Comparison of ENCODE assay signal across 8 cellular contexts in the genomic region with DNA sequence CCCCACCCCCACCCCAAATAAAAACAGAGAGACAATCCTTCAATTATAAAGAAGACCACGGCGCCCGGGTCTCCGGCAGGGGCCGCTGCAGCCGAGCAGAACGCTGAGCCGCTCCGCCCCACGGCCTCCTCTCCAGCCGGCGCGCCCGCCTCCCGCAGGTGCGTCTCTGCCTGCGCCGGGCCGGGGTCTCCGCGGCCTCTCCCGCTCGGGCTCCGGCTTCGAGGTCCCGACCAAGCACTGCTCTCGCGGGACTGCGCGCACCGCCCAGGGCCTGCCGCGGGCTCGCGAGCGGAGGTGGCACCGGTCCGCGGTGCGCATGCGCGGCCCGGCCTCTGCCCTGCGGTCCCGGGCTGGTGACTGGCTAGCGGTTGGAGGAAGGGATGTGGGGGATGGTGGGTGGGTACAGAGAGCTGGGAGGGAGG. TPM values are rescaled to one million over a fixed set of nuclear protein-coding genes. Genes with fewer than 3 reads are reported as not detected.
A peak's percentile ranks its signal among the peaks of the same experiment; 100 is the strongest.
DNase-seq lines count a peak whose midpoint lies in the region; ATAC-seq and TF ChIP-seq lines count a peak whose summit lies in the region.

No MANE protein-coding gene starts in this region.

- no peaks in the 10 kb centered on the region for H3K27me3 ChIP-seq in liver (ENCODE audit: control insufficient read depth in 4 of 4, insufficient read depth in 4 of 4, low read length in 3 of 4)

- H3K27me3 Mint-ChIP-seq in activated CD4-positive, alpha-beta T cell treated with anti-CD3 and anti-CD28 coated beads, Interleukin-2, amount 10 ng/mL, durations not matched to agents 7 days and 5 days: no peaks in the 10 kb centered on the region

- CTCF ChIA-PET in activated CD4-positive, alpha-beta T cell treated with anti-CD3 and anti-CD28 coated beads, Interleukin-2, amount 10 ng/mL, durations not matched to agents 7 days and 5 days (lab: Charles Lee): interaction anchor here (0.5 to 3.7 kb wide), 28 partner anchors 10 to 492 kb away, joined by 3 to 26 read pairs (median 8); partner anchors contain the start of genes NOL7 and TBC1D7

- WGBS in liver: under 1% methylated on average over 46 of the region's 46 CpGs

- DNase-seq in C1 segment of cervical spinal cord (lab: John Stamatoyannopoulos, UW) (peak in 13 of 14 donors; percentile 51 to 91 (median 87)), GM19240 (ENCODE audit: insufficient read length, low spot score) (peak; percentile 87), NCI-H510A treated with DMSO at 0.1 percent for 48 hours (lab: John Stamatoyannopoulos, UW) (peak; percentile 87), dedifferentiated amniotic fluid mesenchymal stem cell (ENCODE audit: extremely low spot score) (peak; percentile 86)
- DNase-seq in activated CD4-positive, alpha-beta T cell treated with anti-CD3 and anti-CD28 coated beads, Interleukin-2, amount 10 ng/mL, durations not matched to agents 7 days and 5 days: peak; percentile 92
- peak; percentile 92 for DNase-seq in stimulated activated CD4-positive, alpha-beta T cell treated with anti-CD3 and anti-CD28 coated beads, Interleukin-4, amount 100 ng/mL, for 1 hour

- POLR2A ChIA-PET in activated CD4-positive, alpha-beta T cell treated with anti-CD3 and anti-CD28 coated beads, Interleukin-2, amount 10 ng/mL, durations not matched to agents 7 days and 5 days (lab: Charles Lee): interaction anchor here (0.8 to 1.1 kb wide), 3 partner anchors 11 to 240 kb away, joined by 3 to 6 read pairs (median 3); partner anchors contain the start of gene MCUR1

- H3K36me3 ChIP-seq in liver (ENCODE audit: control insufficient read depth in 4 of 4, insufficient read depth in 3 of 4, low read depth in 1 of 4, low read length in 3 of 4): no peaks in the 10 kb centered on the region

- H3K9ac ChIP-seq in liver (ENCODE audit: low read depth in 1 of 2, low read length in 2 of 2): peak overlapping the region; percentile 75 to 96

- peak overlapping the region; percentile 98 for H3K27ac Mint-ChIP-seq in activated CD4-positive, alpha-beta T cell treated with anti-CD3 and anti-CD28 coated beads, Interleukin-2, amount 10 ng/mL, durations not matched to agents 7 days and 5 days

- peaks cover 34% of the 10 kb centered on the region for H3K4me1 Mint-ChIP-seq in activated CD4-positive, alpha-beta T cell treated with anti-CD3 and anti-CD28 coated beads, Interleukin-2, amount 10 ng/mL, durations not matched to agents 7 days and 5 days

- no peak for TF ChIP-seq RAD21 in liver (IDR thresholded peaks at IDR 0.05)

- peak overlapping the region; percentile 42 to 92 (median 87) for H3K4me3 ChIP-seq in liver (ENCODE audit: low read depth in 1 of 3, low read length in 3 of 3)

- peaks cover 0 to 38% (median 17%) of the 10 kb centered on the region in 4 donors for H3K4me1 ChIP-seq in liver (ENCODE audit: control insufficient read depth in 4 of 4, insufficient read depth in 4 of 4, low read length in 3 of 4)

- H3K9me3 ChIP-seq in liver (ENCODE audit: control insufficient read depth in 4 of 4, low read length in 3 of 4): no peaks in the 10 kb centered on the region

- ATAC-seq in HG03457 (IDR thresholded peaks at IDR 0.05; ENCODE audit: unreplicated experiment): peak; percentile 72

- peak; percentile 33 for TF ChIP-seq CTCF in liver (IDR thresholded peaks at IDR 0.05; ENCODE audit: low read depth, low read length, missing input control)

- peaks cover 6% of the 10 kb centered on the region for H3K36me3 Mint-ChIP-seq in activated CD4-positive, alpha-beta T cell treated with anti-CD3 and anti-CD28 coated beads, Interleukin-2, amount 10 ng/mL, durations not matched to agents 7 days and 5 days (ENCODE audit: low read depth)

- H3K9me3 Mint-ChIP-seq in activated CD4-positive, alpha-beta T cell treated with anti-CD3 and anti-CD28 coated beads, Interleukin-2, amount 10 ng/mL, durations not matched to agents 7 days and 5 days: peaks cover 6% of the 10 kb centered on the region

- peak overlapping the region; percentile 88 for H3K4me3 Mint-ChIP-seq in activated CD4-positive, alpha-beta T cell treated with anti-CD3 and anti-CD28 coated beads, Interleukin-2, amount 10 ng/mL, durations not matched to agents 7 days and 5 days

- peak overlapping the region; percentile 99 to 100 for H3K27ac ChIP-seq in liver (ENCODE audit: low read depth in 1 of 2, low read length in 2 of 2)

TF ChIP-seq in liver, 16 proteins besides CTCF, POLR2A, EP300 and RAD21:
- peak in 1 of 2 donors; percentile 40 for TF ChIP-seq HNF4A (conservative IDR thresholded peaks at IDR 0.05)
- TF ChIP-seq, protein P1, sequence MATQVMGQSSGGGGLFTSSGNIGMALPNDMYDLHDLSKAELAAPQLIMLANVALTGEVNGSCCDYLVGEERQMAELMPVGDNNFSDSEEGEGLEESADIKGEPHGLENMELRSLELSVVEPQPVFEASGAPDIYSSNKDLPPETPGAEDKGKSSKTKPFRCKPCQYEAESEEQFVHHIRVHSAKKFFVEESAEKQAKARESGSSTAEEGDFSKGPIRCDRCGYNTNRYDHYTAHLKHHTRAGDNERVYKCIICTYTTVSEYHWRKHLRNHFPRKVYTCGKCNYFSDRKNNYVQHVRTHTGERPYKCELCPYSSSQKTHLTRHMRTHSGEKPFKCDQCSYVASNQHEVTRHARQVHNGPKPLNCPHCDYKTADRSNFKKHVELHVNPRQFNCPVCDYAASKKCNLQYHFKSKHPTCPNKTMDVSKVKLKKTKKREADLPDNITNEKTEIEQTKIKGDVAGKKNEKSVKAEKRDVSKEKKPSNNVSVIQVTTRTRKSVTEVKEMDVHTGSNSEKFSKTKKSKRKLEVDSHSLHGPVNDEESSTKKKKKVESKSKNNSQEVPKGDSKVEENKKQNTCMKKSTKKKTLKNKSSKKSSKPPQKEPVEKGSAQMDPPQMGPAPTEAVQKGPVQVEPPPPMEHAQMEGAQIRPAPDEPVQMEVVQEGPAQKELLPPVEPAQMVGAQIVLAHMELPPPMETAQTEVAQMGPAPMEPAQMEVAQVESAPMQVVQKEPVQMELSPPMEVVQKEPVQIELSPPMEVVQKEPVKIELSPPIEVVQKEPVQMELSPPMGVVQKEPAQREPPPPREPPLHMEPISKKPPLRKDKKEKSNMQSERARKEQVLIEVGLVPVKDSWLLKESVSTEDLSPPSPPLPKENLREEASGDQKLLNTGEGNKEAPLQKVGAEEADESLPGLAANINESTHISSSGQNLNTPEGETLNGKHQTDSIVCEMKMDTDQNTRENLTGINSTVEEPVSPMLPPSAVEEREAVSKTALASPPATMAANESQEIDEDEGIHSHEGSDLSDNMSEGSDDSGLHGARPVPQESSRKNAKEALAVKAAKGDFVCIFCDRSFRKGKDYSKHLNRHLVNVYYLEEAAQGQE (IDR thresholded peaks at IDR 0.05): no peak
TF ChIP-seq in liver: peak in this region for 1.

RNA-seq across cellular contexts. Expression of gene SIRT5, which starts 0.2 kb away (rescaled TPM):
- 10 to 100 TPM; 14.3 to 19.4 TPM for total RNA-seq in activated CD4-positive, alpha-beta T cell treated with anti-CD3 and anti-CD28 coated beads, Interleukin-2, amount 10 ng/mL, durations not matched to agents 7 days and 5 days
- 10 to 100 TPM in 1 of 2 donors, 1 to 10 TPM in 1; 9.6 to 12.6 TPM for total RNA-seq in liver
- polyA plus RNA-seq in liver: 1 to 10 TPM; 7.5 to 8.1 TPM

RNA-seq across cellular contexts. Expression of gene NOL7, which starts 41.0 kb away (rescaled TPM):
- total RNA-seq in activated CD4-positive, alpha-beta T cell treated with anti-CD3 and anti-CD28 coated beads, Interleukin-2, amount 10 ng/mL, durations not matched to agents 7 days and 5 days: 10 to 100 TPM; 53.5 to 57.7 TPM
- total RNA-seq in liver: 10 to 100 TPM; 25.6 to 43.0 TPM
- polyA plus RNA-seq in liver: 10 to 100 TPM; 27.1 to 34.9 TPM

Comparison
In these comparisons a context has a peak if more than half of its experiments do, and no peak if none do; other contexts are left out.
1. Peak in every context shown above with its lines: DNase-seq, ATAC-seq, H3K4me3 ChIP-seq and H3K27ac ChIP-seq.